ENCODE assay signal across 27 cellular contexts in genomic region chrX:21907250-21907649, GRCh38. TPM values are rescaled to one million over a fixed set of nuclear protein-coding genes. Genes with fewer than 3 reads are reported as not detected.
DNase-seq lines count a peak whose midpoint lies in the region; ATAC-seq, FAIRE-seq and TF ChIP-seq lines count a peak whose summit lies in the region.
"Had no signal": no experiment of that assay in that cellular context is flagged by ENCODE, and none has a peak within 500 bp of the region (broad histone marks: within the 10 kb centered on the region; RNA-seq: fewer than 3 reads in every experiment).

No MANE protein-coding gene starts in this region.

- no peak for ATAC-seq in K562
- ATAC-seq: activated CD4-positive, alpha-beta T cell treated with anti-CD3 and anti-CD28 coated beads for 36 hours; activated T-cell treated with anti-CD3 and anti-CD28 coated beads, Interleukin-2, amount 50 U/mL, for 4 hours; right cardiac atrium; Right ventricle myocardium inferior had no signal

- FAIRE-seq in K562 (lab: Jason Lieb, UNC) = no peak
- FAIRE-seq: endothelial cell of umbilical vein, H54 had no signal

- POLR2A ChIA-PET in A673 (lab: Charles Lee; ENCODE audit: low non-redundant PET) = no interaction called here
- POLR2A ChIA-PET in K562 (lab: Yijun Ruan, JAX) = no interaction called here

- H3K27ac ChIP-seq in A673 (ENCODE audit: low read depth, low read length, poor library complexity, severe bottlenecking) (no peak overlapping the region), K562 (ENCODE audit: extremely low read depth, low read depth, low read length) (no peak overlapping the region), ovary (no peak overlapping the region)
- H3K27ac ChIP-seq: adrenal gland, stomach, transverse colon had no signal

- TF ChIP-seq CTCF in A673 (conservative IDR thresholded peaks at IDR 0.05; ENCODE audit: low read depth, low read length) = no peak
- TF ChIP-seq CTCF in K562 (IDR thresholded peaks at IDR 0.05 in 2 of 3, conservative IDR thresholded peaks at IDR 0.05 in 1 of 3; ENCODE audit: insufficient read depth in 2 of 3, low read depth in 1 of 3, low read length in 3 of 3) = no peak
- TF ChIP-seq CTCF in ovary (IDR thresholded peaks at IDR 0.05) = no peak

- no peak overlapping the region for H3K4me2 ChIP-seq in K562 (ENCODE audit: insufficient read depth, low read length)

- TF ChIP-seq RAD21 in K562 (CRISPR knock-in tag; conservative IDR thresholded peaks at IDR 0.05 in 1 of 2, IDR thresholded peaks at IDR 0.05 in 1 of 2) = no peak

- H3K27me3 ChIP-seq in A673 (replicated peaks; ENCODE audit: insufficient read depth, low read depth, low read length, poor library complexity) = no peaks in the 10 kb centered on the region
- H3K27me3 ChIP-seq in K562 (ENCODE audit: control insufficient read depth in 2 of 2, insufficient read depth in 2 of 2, low read length in 2 of 2) = no peaks in the 10 kb centered on the region
- H3K27me3 ChIP-seq in ovary = no peaks in the 10 kb centered on the region
- H3K27me3 ChIP-seq: adrenal gland, stomach, transverse colon had no signal

- H3K9me3 ChIP-seq in A673 (ENCODE audit: low read depth, low read length, poor library complexity, severe bottlenecking) (no peaks in the 10 kb centered on the region), K562 (replicated peaks; ENCODE audit: control insufficient read depth, insufficient read depth, low read depth, low read length) (no peaks in the 10 kb centered on the region), ovary (no peaks in the 10 kb centered on the region)
- H3K9me3 ChIP-seq: adrenal gland, transverse colon had no signal

- intact Hi-C loops in A673 (cut with micrococcal nuclease; ENCODE audit: unreplicated experiment) = no loop called here
- intact Hi-C loops in K562 (cut with micrococcal nuclease) = no loop called here
- intact Hi-C loops in posterior vena cava (cut with DNase I) = no loop called here
- intact Hi-C loops in ovary (cut with DNase I) = no loop called here

- no peak for TF ChIP-seq EP300 in K562 (IDR thresholded peaks at IDR 0.05; ENCODE audit: low read length)
- no peak for TF ChIP-seq EP300 in ovary (IDR thresholded peaks at IDR 0.05)

- no peaks in the 10 kb centered on the region for H3K9me1 ChIP-seq in K562 (ENCODE audit: control insufficient read depth, insufficient read depth, low read length)

- CTCF ChIA-PET in A673 (lab: Charles Lee) = no interaction called here
- CTCF ChIA-PET in K562 (lab: Yijun Ruan, JAX; ENCODE audit: low intra/inter-chr PET ratio) = no interaction called here

- H3K36me3 ChIP-seq in A673 (ENCODE audit: insufficient read depth, low read length, poor library complexity, severe bottlenecking) (no peaks in the 10 kb centered on the region), K562 (ENCODE audit: control insufficient read depth, insufficient read depth, low read length) (no peaks in the 10 kb centered on the region), ovary (no peaks in the 10 kb centered on the region)
- H3K36me3 ChIP-seq: adrenal gland, stomach, transverse colon had no signal

- H3K9ac ChIP-seq in K562 (ENCODE audit: insufficient read depth in 1 of 2, low read depth in 2 of 2, low read length in 2 of 2) = no peak overlapping the region

- no peak overlapping the region for H3K4me3 ChIP-seq in A673 (ENCODE audit: low read depth, low read length, poor library complexity, severe bottlenecking)
- no peak overlapping the region for H3K4me3 ChIP-seq in K562
- no peak overlapping the region for H3K4me3 ChIP-seq in ovary
- H3K4me3 ChIP-seq: adrenal gland, stomach, transverse colon had no signal

- H2AFZ ChIP-seq in K562 (ENCODE audit: low read depth, low read length) = no peak overlapping the region

- TF ChIP-seq POLR2A in K562 (conservative IDR thresholded peaks at IDR 0.05) = no peak
- TF ChIP-seq POLR2A in ovary (IDR thresholded peaks at IDR 0.05) = no peak

- in situ Hi-C loops in K562 (cut with MboI) = no loop called here

- DNase-seq in A673 (ENCODE audit: low spot score) = peak; percentile 19
- peak; percentile 4 for DNase-seq in HCEC 1CT
- DNase-seq in K562 (ENCODE audit: extremely low read depth in 1 of 4, low spot score in 3 of 4) = no peak
- DNase-seq in mucosa of gallbladder (ENCODE audit: low spot score) = peak; percentile 12
- no peak for DNase-seq in SHP77 (lab: John Stamatoyannopoulos, UW)
- DNase-seq in posterior vena cava (ENCODE audit: low spot score) = no peak
- DNase-seq in NCI-H1930 (lab: John Stamatoyannopoulos, UW) = no peak
- no peak for DNase-seq in ovary
- DNase-seq: activated CD4-positive, alpha-beta T cell treated with anti-CD3 and anti-CD28 coated beads for 36 hours; activated naive CD4-positive, alpha-beta T cell; activated T-cell treated with anti-CD3 and anti-CD28 coated beads, Interleukin-2, amount 50 U/mL, for 4 hours; adrenal gland; caudate nucleus; CD4-positive, CD25-positive, alpha-beta regulatory T cell; dermis blood vessel endothelial cell; NCI-H146; NCI-H82; occipital lobe; right cardiac atrium; stimulated activated CD4-positive, alpha-beta T cell treated with anti-CD3 and anti-CD28 coated beads, Interleukin-4, amount 100 ng/mL, for 4 hours; stomach; T-helper 1 cell; transverse colon had no signal

- WGBS in K562 (ENCODE audit: insufficient coverage, low coverage, missing lambda C conversion rate) = 0% methylated on average over 1 of the region's 1 CpG
- 48 to 50% (median 48%) methylated on average over 1 of the region's 1 CpG for WGBS in ovary, 3 donors

- H3K79me2 ChIP-seq in K562 (ENCODE audit: control insufficient read depth, insufficient read depth, low read length) = no peaks in the 10 kb centered on the region

- H3K4me1 ChIP-seq in A673 (ENCODE audit: insufficient read depth, low read length, poor library complexity, severe bottlenecking) (peaks cover 10% of the 10 kb centered on the region), K562 (replicated peaks in 1 of 2; ENCODE audit: control insufficient read depth in 2 of 2, insufficient read depth in 2 of 2, low read length in 2 of 2) (no peaks in the 10 kb centered on the region), ovary (ENCODE audit: insufficient read depth) (no peaks in the 10 kb centered on the region)
- H3K4me1 ChIP-seq: adrenal gland, stomach, transverse colon had no signal

- BruUV-seq in A673 (replicated peaks; lab: Mats Ljungman, UMichigan) (no TSS peak), K562 (replicated peaks; lab: Mats Ljungman, UMichigan) (no TSS peak)

- no peaks in the 10 kb centered on the region for H4K20me1 ChIP-seq in K562 (replicated peaks; ENCODE audit: control insufficient read depth, insufficient read depth, low read length)

TF ChIP-seq in K562, 482 proteins besides CTCF, POLR2A, EP300 and RAD21 (continues in another document):
- peak; percentile 37 for TF ChIP-seq MEIS2 (IDR thresholded peaks at IDR 0.05; ENCODE audit: partially characterized antibody)
- TF ChIP-seq ETV6 (IDR thresholded peaks at IDR 0.05; ENCODE audit: borderline replicate concordance in 1 of 2, low read depth in 2 of 2, low read length in 1 of 2) = no peak
- no peak for TF ChIP-seq ETV6 (CRISPR knock-in tag; IDR thresholded peaks at IDR 0.05; ENCODE audit: borderline replicate concordance)

RNA-seq across cellular contexts. Expression of gene SMS, which starts 33.3 kb away (rescaled TPM):
- total RNA-seq in A673 (2021) (108 and 110 TPM in 2 replicates), K562 (2014; rRNA removed) (158 and 164 TPM in 2 replicates), K562 (2014; rRNA removed; fragmentation: Illumina TruSeq; extraction: Trizol) (193 and 211 TPM in 2 replicates), K562 (2015; rRNA removed; fragmentation: Illumina TruSeq; extraction: Trizol) (179 and 192 TPM in 2 replicates), K562 (2021) (150 and 152 TPM in 2 replicates), mucosa of gallbladder (67.0 TPM), posterior vena cava (10 to 100 TPM; 47.0 to 79.0 TPM), ovary (100 to 1,000 TPM in 2 of 7 donors, 10 to 100 TPM in 5; 52.8 to 123 (median 76.4) TPM)
- total RNA-seq in K562 (2011; cell fraction: chromatin; rRNA removed; ENCODE audit: low replicate concordance) = 13.0 and 19.7 TPM in 2 replicates
- 12.6 and 13.3 TPM in 2 replicates for total RNA-seq in K562 (2011; cell fraction: nucleolus; rRNA removed)
- total RNA-seq in K562 (2011; cell fraction: nucleoplasm; rRNA removed) = 16.6 and 20.2 TPM in 2 replicates
- polyA plus RNA-seq in K562 (2011; rRNA removed) (75.5 and 111 TPM in 2 replicates), K562 (2014; fragmentation: Illumina TruSeq; extraction: Trizol) (181 and 193 TPM in 2 replicates), K562 (2014; fragmentation: Nextera tagmentation; extraction: Ambion mirVana) (10 to 100 TPM; 71.1 to 98.5 TPM), K562 (2014; rRNA removed) (133 TPM in 2 replicates), ovary (100 to 1,000 TPM; 147 to 204 TPM)
- 63.9 and 64.3 TPM in 2 replicates for polyA plus RNA-seq in K562 (2011; cell fraction: cytosol; rRNA removed)
- polyA plus RNA-seq in K562 (2011; cell fraction: nucleus; rRNA removed) = 27.6 and 33.3 TPM in 2 replicates
- 98.5 and 157 TPM in 2 replicates for polyA plus RNA-seq in K562 (2012)
- polyA minus RNA-seq in K562 (2011; rRNA and poly(A)+ RNA removed) = 95.3 and 96.0 TPM in 2 replicates
- 81.9 and 89.6 TPM in 2 replicates for polyA minus RNA-seq in K562 (2011; cell fraction: cytosol; rRNA and poly(A)+ RNA removed)
- polyA minus RNA-seq in K562 (2011; cell fraction: nucleus; rRNA and poly(A)+ RNA removed) = 11.8 and 20.5 TPM in 2 replicates

RNA-seq across cellular contexts. Expression of gene YY2, which starts 51.5 kb away (rescaled TPM):
- 2.3 and 2.7 TPM in 2 replicates for total RNA-seq in A673 (2021)
- total RNA-seq in K562 (2011; cell fraction: chromatin; rRNA removed; ENCODE audit: low replicate concordance) = 1.4 and 6.4 TPM in 2 replicates
- total RNA-seq in K562 (2011; cell fraction: nucleolus; rRNA removed) = 1.2 and 2.0 TPM in 2 replicates
- total RNA-seq in K562 (2011; cell fraction: nucleoplasm; rRNA removed) = 4.2 and 7.0 TPM in 2 replicates
- total RNA-seq in K562 (2014; rRNA removed) = 1.0 TPM in 2 replicates
- 1.0 and 1.3 TPM in 2 replicates for total RNA-seq in K562 (2014; rRNA removed; fragmentation: Illumina TruSeq; extraction: Trizol)
- total RNA-seq in K562 (2015; rRNA removed; fragmentation: Illumina TruSeq; extraction: Trizol) = 1.0 and 1.2 TPM in 2 replicates
- total RNA-seq in K562 (2021) = 2.2 TPM in 2 replicates
- 1.1 and 1.2 TPM in 2 replicates for polyA plus RNA-seq in K562 (2011; rRNA removed)
- polyA plus RNA-seq in K562 (2011; cell fraction: cytosol; rRNA removed) = 1.0 and 1.3 TPM in 2 replicates
- polyA plus RNA-seq in K562 (2011; cell fraction: nucleus; rRNA removed) = 1.1 and 1.9 TPM in 2 replicates
- 2.0 and 2.3 TPM in 2 replicates for polyA plus RNA-seq in K562 (2012)
- polyA plus RNA-seq in K562 (2014; fragmentation: Illumina TruSeq; extraction: Trizol) = 1.9 and 2.4 TPM in 2 replicates
- under 1 TPM; 0.77 to 0.87 TPM for polyA plus RNA-seq in K562 (2014; fragmentation: Nextera tagmentation; extraction: Ambion mirVana)
- 0.53 and 1.7 TPM in 2 replicates for polyA plus RNA-seq in K562 (2014; rRNA removed)
- 1.7 and 1.9 TPM in 2 replicates for polyA minus RNA-seq in K562 (2011; rRNA and poly(A)+ RNA removed)
- polyA minus RNA-seq in K562 (2011; cell fraction: cytosol; rRNA and poly(A)+ RNA removed) = 1.0 and 1.6 TPM in 2 replicates
- 1.1 and 1.8 TPM in 2 replicates for polyA minus RNA-seq in K562 (2011; cell fraction: nucleus; rRNA and poly(A)+ RNA removed)
- 1.9 TPM for total RNA-seq in mucosa of gallbladder
- total RNA-seq in posterior vena cava = 1 to 10 TPM; 2.0 to 2.5 TPM
- total RNA-seq in ovary = 1 to 10 TPM; 1.2 to 3.1 (median 2.4) TPM
- polyA plus RNA-seq in ovary = 1 to 10 TPM; 1.1 to 2.0 TPM
- total RNA-seq: G401 had no signal

Comparison
In these comparisons a context has a peak if more than half of its experiments do, and no peak if none do; other contexts are left out.
1. DNase-seq: peak in A673 (single experiment), HCEC 1CT (single experiment) and mucosa of gallbladder (single experiment); none in K562 (0 of 4), SHP77 (0 of 2), posterior vena cava (single experiment), NCI-H1930 (0 of 2) and ovary (0 of 5).